12 cellular contexts compared by ENCODE assay signal in the genomic region with DNA sequence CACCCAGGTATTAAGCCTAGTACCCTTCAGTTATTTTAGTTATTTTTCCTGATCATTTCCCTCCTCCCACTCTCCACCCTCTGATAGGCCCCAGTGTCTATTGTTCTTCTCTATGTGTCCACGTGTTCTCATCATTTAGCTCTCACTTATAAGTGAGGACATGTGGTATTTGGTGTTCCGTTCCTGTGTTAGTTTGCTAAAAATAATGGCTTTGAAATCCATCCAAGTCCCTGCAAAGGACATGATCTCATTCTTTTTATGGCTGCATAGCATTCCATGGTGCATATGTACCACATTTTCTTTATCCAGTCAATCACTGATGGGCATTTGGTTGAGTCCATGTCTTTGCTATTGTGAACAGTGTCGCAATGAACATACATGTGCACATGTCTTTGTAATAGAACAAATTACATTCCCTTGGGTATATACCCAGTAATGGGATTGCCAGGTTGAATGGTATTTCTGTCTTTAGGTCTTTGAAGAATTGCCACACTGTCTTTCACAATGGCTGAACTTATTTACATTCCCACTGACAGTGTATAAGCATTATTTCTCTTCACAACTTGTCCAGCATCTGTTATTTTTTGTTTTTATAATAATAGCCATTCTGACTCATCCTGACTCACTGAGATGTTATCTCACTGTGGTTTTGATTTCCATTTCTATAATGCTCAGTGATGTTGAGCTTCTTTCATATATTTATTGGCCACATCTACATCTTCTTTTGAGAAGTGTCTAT. TPM values are rescaled to one million over a fixed set of nuclear protein-coding genes. Genes with fewer than 3 reads are reported as not detected.
DNase-seq lines count a peak whose midpoint lies in the region; ATAC-seq and TF ChIP-seq lines count a peak whose summit lies in the region.
"Had no signal": no experiment of that assay in that cellular context is flagged by ENCODE, and none has a peak within 500 bp of the region (broad histone marks: within the 10 kb centered on the region; RNA-seq: fewer than 3 reads in every experiment).

No MANE protein-coding gene starts in this region.

- peak overlapping the region; percentile 52 for H3K27ac Mint-ChIP-seq in osteocyte (ENCODE audit: unreplicated experiment)
- H3K27ac Mint-ChIP-seq: activated CD4-positive, alpha-beta T cell treated with anti-CD3 and anti-CD28 coated beads, Interleukin-2, amount 10 ng/mL, durations not matched to agents 7 days and 5 days; activated T-helper 2 cell treated with anti-CD3 and anti-CD28 coated beads, Interferon-gamma antibody, Interleukin-2, Interleukin-4, amounts not matched to agents 10 μg/mL and 5 μg/mL and 100 μg/mL, durations not matched to agents 14 hours and 24 hours and 36 hours had no signal

- peak; percentile 27 for DNase-seq in H4 (ENCODE audit: low spot score)
- peak; percentile 19 for DNase-seq in OCI-M1 (lab: John Stamatoyannopoulos, UW)
- peak; percentile 2 for DNase-seq in dermis blood vessel endothelial cell
- no peak for DNase-seq in osteocyte (ENCODE audit: extremely low spot score, unreplicated experiment)
- DNase-seq in SK-N-DZ (ENCODE audit: low spot score), result no peak
- DNase-seq: activated CD4-positive, alpha-beta T cell treated with anti-CD3 and anti-CD28 coated beads, Interleukin-2, amount 10 ng/mL, durations not matched to agents 7 days and 5 days; NCI-H1436 treated with DMSO at 0.1 percent for 48 hours; NCI-H510A; Peyer's patch had no signal

- H3K36me3 Mint-ChIP-seq in osteocyte (ENCODE audit: unreplicated experiment), result no peaks in the 10 kb centered on the region

- no peaks in the 10 kb centered on the region for H3K27me3 Mint-ChIP-seq in osteocyte (ENCODE audit: unreplicated experiment)

- no peak for TF ChIP-seq CTCF in osteocyte (IDR thresholded peaks at IDR 0.05)

- ATAC-seq in GM19467 (IDR thresholded peaks at IDR 0.05; ENCODE audit: unreplicated experiment) (no peak), HG02623 (IDR thresholded peaks at IDR 0.05; ENCODE audit: unreplicated experiment) (no peak)

- H3K4me1 Mint-ChIP-seq in osteocyte (ENCODE audit: unreplicated experiment), result peaks cover 16% of the 10 kb centered on the region
- H3K4me1 Mint-ChIP-seq: activated CD4-positive, alpha-beta T cell treated with anti-CD3 and anti-CD28 coated beads, Interleukin-2, amount 10 ng/mL, durations not matched to agents 7 days and 5 days had no signal

- H3K9me3 Mint-ChIP-seq in osteocyte (ENCODE audit: unreplicated experiment), result peaks cover 10% of the 10 kb centered on the region
- H3K9me3 Mint-ChIP-seq: activated CD4-positive, alpha-beta T cell treated with anti-CD3 and anti-CD28 coated beads, Interleukin-2, amount 10 ng/mL, durations not matched to agents 7 days and 5 days; activated T-helper 2 cell treated with anti-CD3 and anti-CD28 coated beads, Interferon-gamma antibody, Interleukin-2, Interleukin-4, amounts not matched to agents 10 μg/mL and 5 μg/mL and 100 μg/mL, durations not matched to agents 14 hours and 24 hours and 36 hours had no signal

- H3K4me3 Mint-ChIP-seq in osteocyte (ENCODE audit: unreplicated experiment), result no peak overlapping the region
- H3K4me3 Mint-ChIP-seq: activated CD4-positive, alpha-beta T cell treated with anti-CD3 and anti-CD28 coated beads, Interleukin-2, amount 10 ng/mL, durations not matched to agents 7 days and 5 days had no signal

RNA-seq across cellular contexts. Expression of a gene that starts 17.2 kb away (rescaled TPM):
- total RNA-seq in H4 (2014; rRNA removed; shearing (Covaris generic)), result 0.08 and 0.23 TPM in 2 replicates
- 0.34 and 1.0 TPM in 2 replicates for total RNA-seq in dermis blood vessel endothelial cell
- 2.7 and 5.1 TPM in 2 replicates for total RNA-seq in osteocyte
- 1.4 and 2.9 TPM in 2 replicates for polyA plus RNA-seq in SK-N-DZ (2014; cell fraction: cytosol; rRNA removed)
- polyA plus RNA-seq in SK-N-DZ (2014; cell fraction: nucleus; rRNA removed), result 0.93 and 1.5 TPM in 2 replicates
- total RNA-seq: activated CD4-positive, alpha-beta T cell treated with anti-CD3 and anti-CD28 coated beads, Interleukin-2, amount 10 ng/mL, durations not matched to agents 7 days and 5 days; activated T-helper 2 cell treated with anti-CD3 and anti-CD28 coated beads, Interferon-gamma antibody, Interleukin-2, Interleukin-4, amounts not matched to agents 10 μg/mL and 5 μg/mL and 100 μg/mL, durations not matched to agents 14 hours and 24 hours and 36 hours had no signal

Comparison
In these comparisons a context has a peak if more than half of its experiments do, and no peak if none do; other contexts are left out.
1. DNase-seq: peak in H4 (single experiment), OCI-M1 (single experiment) and dermis blood vessel endothelial cell (single experiment); none in osteocyte (single experiment) and SK-N-DZ (single experiment).